ENCODE assay signal across 8 cellular contexts in the genomic region with DNA sequence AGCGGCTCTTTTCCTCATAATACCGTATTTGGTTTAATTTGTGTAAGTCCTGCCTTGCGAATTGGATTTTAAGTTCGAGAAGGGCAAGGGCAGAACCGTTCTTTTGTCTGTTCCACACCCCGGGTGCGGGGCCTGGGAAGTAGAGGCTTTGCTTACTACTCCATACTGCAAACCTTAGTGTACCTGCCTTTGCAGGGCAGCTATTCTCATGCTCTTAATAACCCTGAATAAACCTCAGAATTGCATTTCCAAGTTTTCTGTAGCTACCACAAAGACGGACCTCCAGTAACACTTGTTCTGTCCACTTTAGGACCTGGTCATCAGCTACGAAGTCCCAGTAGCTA. TPM values are rescaled to one million over a fixed set of nuclear protein-coding genes. Genes with fewer than 3 reads are reported as not detected.
DNase-seq lines count a peak whose midpoint lies in the region; ATAC-seq, FAIRE-seq and TF ChIP-seq lines count a peak whose summit lies in the region.

No MANE protein-coding gene starts in this region.

- H2AFZ ChIP-seq in neuron (ENCODE audit: low read depth, low read length) = peak overlapping the region; percentile 3

- peaks cover 26 to 39% (median 34%) of the 10 kb centered on the region in 3 donors for H3K4me1 Mint-ChIP-seq in IgD-negative memory B cell

- TF ChIP-seq POLR2A in esophagus muscularis mucosa (IDR thresholded peaks at IDR 0.05; ENCODE audit: low read depth) (no peak), GM12891 (IDR thresholded peaks at IDR 0.05; ENCODE audit: low read depth, low read length) (no peak)

- H3K4me1 ChIP-seq in esophagus muscularis mucosa (peaks cover 24 to 42% (median 38%) of the 10 kb centered on the region in 4 donors), neuron (ENCODE audit: insufficient read depth, low read length) (peaks cover 32% of the 10 kb centered on the region)

- H3K36me3 Mint-ChIP-seq in IgD-negative memory B cell = peaks cover 2% of the 10 kb centered on the region

- H3K27ac ChIP-seq in C4-2B (peak overlapping the region; percentile 100), esophagus muscularis mucosa (replicated peaks in 1 of 4) (peak overlapping the region; percentile 100)

- H3K36me3 ChIP-seq in esophagus muscularis mucosa (peaks cover 2 to 26% (median 9%) of the 10 kb centered on the region in 4 donors), neuron (ENCODE audit: insufficient read depth, low read length) (peaks cover 25% of the 10 kb centered on the region)

- no peak for TF ChIP-seq EP300 in esophagus muscularis mucosa (IDR thresholded peaks at IDR 0.05)

- no peaks in the 10 kb centered on the region for H3K9me3 Mint-ChIP-seq in IgD-negative memory B cell

- H3K4me3 Mint-ChIP-seq in IgD-negative memory B cell = peak overlapping the region; percentile 88 to 99 (median 96)

- H3K27me3 Mint-ChIP-seq in IgD-negative memory B cell = no peaks in the 10 kb centered on the region

- peak; percentile 25 for DNase-seq in activated CD4-positive, alpha-beta T cell treated with anti-CD3 and anti-CD28 coated beads, Interleukin-2, amount 50 U/mL, for 1 hour
- DNase-seq in esophagus muscularis mucosa (ENCODE audit: extremely low spot score) (no peak), GM12891 (ENCODE audit: insufficient read length, low spot score) (no peak)

- H3K27me3 ChIP-seq in esophagus muscularis mucosa (no peaks in the 10 kb centered on the region), neuron (ENCODE audit: insufficient read depth, low read length) (no peaks in the 10 kb centered on the region)

- ATAC-seq in HG03432 (IDR thresholded peaks at IDR 0.05; ENCODE audit: unreplicated experiment) = no peak
- ATAC-seq in GM18873 (IDR thresholded peaks at IDR 0.05; ENCODE audit: low FRiP score, unreplicated experiment) = no peak

- H3K9me3 ChIP-seq in esophagus muscularis mucosa (no peaks in the 10 kb centered on the region), neuron (ENCODE audit: low read length) (no peaks in the 10 kb centered on the region)

- no peak for FAIRE-seq in GM12891 (lab: Jason Lieb, UNC)

- 17% methylated on average over 9 of the region's 9 CpGs for WGBS in esophagus muscularis mucosa

- H3K4me3 ChIP-seq in esophagus muscularis mucosa = peak overlapping the region; percentile 97 to 100 (median 99)
- peak overlapping the region; percentile 85 for H3K4me3 ChIP-seq in neuron (ENCODE audit: low read length)

- intact Hi-C loops in esophagus muscularis mucosa (cut with DNase I) = loop anchor here (2.0 to 5.0 kb wide), 2 partner anchors 106 to 177 kb away; no protein-coding TSS in a partner anchor

- TF ChIP-seq CTCF in C4-2B (conservative IDR thresholded peaks at IDR 0.05) (no peak), esophagus muscularis mucosa (IDR thresholded peaks at IDR 0.05) (no peak)

- H3K27ac Mint-ChIP-seq in IgD-negative memory B cell = peak overlapping the region; percentile 94 to 99 (median 94)

TF ChIP-seq in GM12891, 5 proteins besides CTCF, POLR2A, EP300 and RAD21:
- TF ChIP-seq PAX5 (IDR thresholded peaks at IDR 0.05; ENCODE audit: insufficient read depth, low read length, severe bottlenecking) (no peak), POU2F2 (IDR thresholded peaks at IDR 0.05; ENCODE audit: low read depth, low read length) (no peak), POLR2AphosphoS5 (IDR thresholded peaks at IDR 0.05; ENCODE audit: low read depth, low read length) (no peak), TAF1 (IDR thresholded peaks at IDR 0.05; ENCODE audit: low read depth, low read length) (no peak), SPI1 (IDR thresholded peaks at IDR 0.05; ENCODE audit: low read depth, low read length) (no peak)

RNA-seq across cellular contexts. Expression of gene HNRNPU, which starts 0.7 kb away (rescaled TPM):
- polyA plus RNA-seq in IgD-negative memory B cell = 339 TPM
- total RNA-seq in esophagus muscularis mucosa = 100 to 1,000 TPM; 255 to 306 (median 279) TPM
- 250 TPM for polyA plus RNA-seq in GM12891 (2012; ENCODE audit: low read depth, missing spikeins)

RNA-seq across cellular contexts. Expression of gene COX20, which starts 29.5 kb away (rescaled TPM):
- polyA plus RNA-seq in IgD-negative memory B cell = 36.9 TPM
- 100 to 1,000 TPM in 2 of 4 donors, 10 to 100 TPM in 2; 74.8 to 125 (median 101) TPM for total RNA-seq in esophagus muscularis mucosa
- polyA plus RNA-seq in GM12891 (2012; ENCODE audit: low read depth, missing spikeins) = 63.7 TPM
